ENCODE assay signal across 10 cellular contexts in the genomic region with DNA sequence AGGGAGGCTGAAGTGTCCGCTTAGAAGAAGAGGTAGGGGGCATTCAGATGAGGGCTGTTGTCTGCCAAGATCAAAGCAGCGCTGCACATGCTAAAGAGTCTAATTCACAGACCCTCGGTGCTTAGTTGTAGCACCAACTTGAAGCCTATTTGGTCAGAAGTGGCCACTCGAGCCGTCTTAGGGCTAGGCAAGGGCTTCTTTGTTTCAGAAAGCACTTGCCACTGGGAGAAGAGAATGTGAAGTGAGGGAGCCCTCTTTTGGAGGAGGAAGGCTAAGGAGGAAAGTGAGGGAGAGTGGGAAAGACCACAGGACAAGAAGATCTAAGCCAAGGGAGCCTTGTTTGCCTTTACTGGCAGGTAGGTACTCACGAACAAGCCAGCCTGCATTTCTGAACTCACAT.
DNase-seq lines count a peak whose midpoint lies in the region; ATAC-seq, FAIRE-seq and TF ChIP-seq lines count a peak whose summit lies in the region.
"Had no signal": no experiment of that assay in that cellular context is flagged by ENCODE, and none has a peak within 500 bp of the region (broad histone marks: within the 10 kb centered on the region; RNA-seq: fewer than 3 reads in every experiment).

No MANE protein-coding gene starts in this region.

- H3K27me3 ChIP-seq in endothelial cell of umbilical vein (ENCODE audit: control insufficient read depth in 2 of 2, insufficient read depth in 2 of 2, low read length in 2 of 2) = no peaks in the 10 kb centered on the region
- no peaks in the 10 kb centered on the region for H3K27me3 ChIP-seq in neural cell (ENCODE audit: insufficient read depth, low read depth, low read length)
- H3K27me3 ChIP-seq in left ventricle myocardium inferior (ENCODE audit: low read depth) = peaks cover 15% of the 10 kb centered on the region

- DNase-seq in ELF-1 (ENCODE audit: low read depth, low spot score) (peak; percentile 56), NCI-H524 (lab: John Stamatoyannopoulos, UW) (peak; percentile 61 to 87), endothelial cell of umbilical vein (ENCODE audit: low read depth, low spot score) (peak; percentile 9), left ventricle myocardium inferior (no peak), Right ventricle myocardium inferior (ENCODE audit: missing footprints) (no peak)
- DNase-seq: stimulated activated naive CD4-positive, alpha-beta T cell had no signal

- TF ChIP-seq CTCF in endothelial cell of umbilical vein (IDR thresholded peaks at IDR 0.05; ENCODE audit: extremely low read depth in 1 of 2, insufficient read depth in 1 of 2, low read depth in 1 of 2, low read length in 2 of 2) (no peak), neural cell (IDR thresholded peaks at IDR 0.05; ENCODE audit: poor library complexity, severe bottlenecking) (peak; percentile 20), left ventricle myocardium inferior (IDR thresholded peaks at IDR 0.05; ENCODE audit: borderline replicate concordance) (no peak)

- no peak for TF ChIP-seq EP300 in neural cell (conservative IDR thresholded peaks at IDR 0.05; ENCODE audit: poor library complexity, severe bottlenecking)

- BruUV-seq in endothelial cell of umbilical vein (replicated peaks; lab: Mats Ljungman, UMichigan) = no TSS peak

- no peak for FAIRE-seq in endothelial cell of umbilical vein (lab: Jason Lieb, UNC)

- H3K4me2 ChIP-seq in endothelial cell of umbilical vein (ENCODE audit: insufficient read depth, low read length) = no peak overlapping the region
- H3K4me2 ChIP-seq in neural cell (ENCODE audit: low read length) = no peak overlapping the region

- H3K36me3 ChIP-seq in endothelial cell of umbilical vein (ENCODE audit: control insufficient read depth in 2 of 2, extremely low read depth in 1 of 2, insufficient read depth in 2 of 2, low read length in 2 of 2) (no peaks in the 10 kb centered on the region), neural cell (ENCODE audit: insufficient read depth, low read length) (no peaks in the 10 kb centered on the region), left ventricle myocardium inferior (no peaks in the 10 kb centered on the region)

- intact Hi-C loops in endothelial cell of umbilical vein (cut with micrococcal nuclease) (loop anchor here (1.0 to 10.0 kb wide), 2 partner anchors 143 to 266 kb away; no protein-coding TSS in a partner anchor), left ventricle myocardium inferior (cut with micrococcal nuclease) (no loop called here), Right ventricle myocardium inferior (cut with DNase I) (no loop called here)

- H2AFZ ChIP-seq in endothelial cell of umbilical vein (ENCODE audit: low read depth, low read length) = no peak overlapping the region
- no peak overlapping the region for H2AFZ ChIP-seq in neural cell (ENCODE audit: low read depth, low read length)

- POLR2A ChIA-PET in endothelial cell of umbilical vein (lab: Charles Lee) = no interaction called here

- H3K9ac ChIP-seq in endothelial cell of umbilical vein (replicated peaks; ENCODE audit: extremely low read depth, insufficient read depth, low read length) (no peak overlapping the region), neural cell (ENCODE audit: low read length) (no peak overlapping the region)

- H3K4me1 ChIP-seq in endothelial cell of umbilical vein (ENCODE audit: control insufficient read depth, extremely low read depth, insufficient read depth, low read length) (no peaks in the 10 kb centered on the region), left ventricle myocardium inferior (no peaks in the 10 kb centered on the region)

- no peaks in the 10 kb centered on the region for H3F3A ChIP-seq in neural cell (ENCODE audit: insufficient read depth, low read length, poor library complexity, severe bottlenecking)

- CTCF ChIA-PET in endothelial cell of umbilical vein (lab: Charles Lee) = interaction anchor here (1.0 to 2.5 kb wide), 2 partner anchors 266 to 267 kb away, joined by 3 to 17 read pairs; no protein-coding TSS in a partner anchor

- H3K9me3 ChIP-seq in endothelial cell of umbilical vein (replicated peaks; ENCODE audit: control insufficient read depth, insufficient read depth, low read length) = no peaks in the 10 kb centered on the region
- H3K9me3 ChIP-seq in neural cell (ENCODE audit: low read length) = no peaks in the 10 kb centered on the region
- peaks cover 21% of the 10 kb centered on the region for H3K9me3 ChIP-seq in left ventricle myocardium inferior (replicated peaks)

- no peak for TF ChIP-seq POLR2A in endothelial cell of umbilical vein (IDR thresholded peaks at IDR 0.05; ENCODE audit: low read depth, low read length)

- no peak for ATAC-seq in GM18909 (IDR thresholded peaks at IDR 0.05; ENCODE audit: poor library complexity, unreplicated experiment)
- no peak for ATAC-seq in HG02981 (IDR thresholded peaks at IDR 0.05; ENCODE audit: unreplicated experiment)
- ATAC-seq in Right ventricle myocardium inferior = no peak

- H3K9me1 ChIP-seq in endothelial cell of umbilical vein (replicated peaks; ENCODE audit: control insufficient read depth, extremely low read depth, insufficient read depth, low read length) = no peaks in the 10 kb centered on the region

- no peaks in the 10 kb centered on the region for H4K20me1 ChIP-seq in endothelial cell of umbilical vein (replicated peaks; ENCODE audit: control insufficient read depth, extremely low read depth, insufficient read depth, low read length)
- H4K20me1 ChIP-seq in neural cell (ENCODE audit: insufficient read depth) = no peaks in the 10 kb centered on the region

- dilution Hi-C loops in endothelial cell of umbilical vein (cut with MboI; ENCODE audit: extremely low pct_ligation_motif_present, low sequenced_read_pairs) = no loop called here

- H3K79me2 ChIP-seq in endothelial cell of umbilical vein (ENCODE audit: control insufficient read depth, insufficient read depth, low read length) (no peaks in the 10 kb centered on the region), neural cell (replicated peaks; ENCODE audit: insufficient read depth, low read length) (no peaks in the 10 kb centered on the region)

- H3K4me3 ChIP-seq in endothelial cell of umbilical vein (replicated peaks in 1 of 3; ENCODE audit: insufficient read depth in 1 of 3, low read depth in 1 of 3, low read length in 3 of 3) = no peak overlapping the region
- H3K4me3 ChIP-seq in neural cell (ENCODE audit: low read length) = no peak overlapping the region
- no peak overlapping the region for H3K4me3 ChIP-seq in left ventricle myocardium inferior
- H3K4me3 ChIP-seq: SK-N-MC had no signal

- no peaks in the 10 kb centered on the region for H3K9me2 ChIP-seq in neural cell (ENCODE audit: insufficient read depth, low read length)

- TF ChIP-seq RAD21 in neural cell (conservative IDR thresholded peaks at IDR 0.05) = no peak

- H3K27ac ChIP-seq in endothelial cell of umbilical vein (ENCODE audit: insufficient read depth, low read depth, low read length) = no peak overlapping the region
- H3K27ac ChIP-seq in neural cell (ENCODE audit: low read length) = no peak overlapping the region
- no peak overlapping the region for H3K27ac ChIP-seq in left ventricle myocardium inferior (replicated peaks)
- H3K27ac ChIP-seq: SK-N-MC had no signal

TF ChIP-seq in endothelial cell of umbilical vein, 7 proteins besides CTCF, POLR2A, EP300 and RAD21:
- TF ChIP-seq POLR2AphosphoS5 (IDR thresholded peaks at IDR 0.05; ENCODE audit: insufficient read depth, low read depth, low read length) (no peak), MAX (IDR thresholded peaks at IDR 0.05; ENCODE audit: insufficient read depth, insufficient read length) (no peak), EZH2 (IDR thresholded peaks at IDR 0.05; ENCODE audit: borderline replicate concordance, low read depth, low read length, severe bottlenecking) (no peak), GATA2 (IDR thresholded peaks at IDR 0.05; ENCODE audit: insufficient read depth, insufficient read length, low read depth, low read length) (no peak), FOS (IDR thresholded peaks at IDR 0.05; ENCODE audit: borderline replicate concordance, insufficient read depth, low read length) (no peak), JUN (IDR thresholded peaks at IDR 0.05; ENCODE audit: borderline replicate concordance, insufficient read depth, insufficient read length, low read depth) (no peak), MYC (IDR thresholded peaks at IDR 0.05; ENCODE audit: low read depth, low read length) (no peak)

TF ChIP-seq in neural cell, 6 proteins besides CTCF, POLR2A, EP300 and RAD21:
- TF ChIP-seq EZH2 (IDR thresholded peaks at IDR 0.05; ENCODE audit: borderline replicate concordance, insufficient read depth, low read length, poor library complexity, severe bottlenecking) (no peak), SMC3 (conservative IDR thresholded peaks at IDR 0.05; ENCODE audit: poor library complexity) (no peak), TAF1 (IDR thresholded peaks at IDR 0.05; ENCODE audit: low read depth) (no peak), POLR2AphosphoS5 (IDR thresholded peaks at IDR 0.05) (no peak), REST (IDR thresholded peaks at IDR 0.05; ENCODE audit: borderline replicate concordance) (no peak), MXI1 (conservative IDR thresholded peaks at IDR 0.05; ENCODE audit: poor library complexity, severe bottlenecking) (no peak)

Comparison
In these comparisons a context has a peak if more than half of its experiments do, and no peak if none do; other contexts are left out.
1. DNase-seq: peak in ELF-1 (single experiment), NCI-H524 (2 of 2) and endothelial cell of umbilical vein (single experiment); none in left ventricle myocardium inferior (single experiment) and Right ventricle myocardium inferior (single experiment).